1 cellular context compared by ENCODE assay signal in the genomic region with DNA sequence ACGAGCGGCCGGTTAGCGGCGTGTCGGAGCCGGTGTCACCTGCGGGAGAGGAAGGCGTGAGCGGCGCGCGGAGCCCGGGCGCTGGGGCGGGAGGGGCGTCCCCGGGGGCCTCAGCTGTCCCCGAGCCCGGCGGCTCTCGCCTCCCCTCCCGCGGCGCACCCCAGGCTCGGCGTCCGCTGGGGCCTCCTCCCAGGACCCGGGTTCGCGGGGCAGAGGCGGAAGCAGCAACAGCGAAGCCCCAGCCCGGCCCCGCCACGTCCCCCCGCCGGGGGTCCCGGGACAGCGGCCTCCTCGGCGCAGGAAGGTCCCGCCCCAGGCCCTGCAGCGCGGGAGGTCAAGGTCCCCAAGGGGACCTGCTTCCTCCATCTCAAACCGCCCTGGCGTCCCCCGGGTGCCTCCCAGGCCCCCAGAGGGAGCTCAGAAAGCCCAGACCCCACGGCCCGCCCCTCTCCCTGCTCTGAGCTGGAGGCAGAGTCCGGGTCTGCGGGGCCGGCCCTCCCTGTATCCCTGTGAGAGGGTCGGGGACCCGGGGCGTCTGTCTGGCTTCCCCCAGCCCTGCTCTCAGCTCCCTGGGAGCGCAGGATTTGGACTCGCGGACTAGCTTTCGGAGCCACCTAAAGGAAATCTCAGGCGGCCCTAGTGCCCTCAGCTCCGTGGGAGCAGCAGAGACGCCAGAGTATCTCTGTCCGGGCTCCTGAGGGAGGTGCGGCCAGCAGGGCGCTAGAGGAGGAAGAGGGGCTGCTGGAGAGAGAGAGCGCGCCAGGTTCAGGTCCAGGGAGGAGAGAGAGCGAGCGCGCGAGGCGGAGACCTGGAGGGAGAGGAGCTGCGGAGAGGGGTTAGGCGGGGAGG.
TF ChIP-seq lines count a peak whose summit lies in the region.

No MANE protein-coding gene starts in this region.

TF ChIP-seq in IMR-90, 13 proteins besides CTCF, POLR2A, EP300 and RAD21:
- TF ChIP-seq, protein P1, sequence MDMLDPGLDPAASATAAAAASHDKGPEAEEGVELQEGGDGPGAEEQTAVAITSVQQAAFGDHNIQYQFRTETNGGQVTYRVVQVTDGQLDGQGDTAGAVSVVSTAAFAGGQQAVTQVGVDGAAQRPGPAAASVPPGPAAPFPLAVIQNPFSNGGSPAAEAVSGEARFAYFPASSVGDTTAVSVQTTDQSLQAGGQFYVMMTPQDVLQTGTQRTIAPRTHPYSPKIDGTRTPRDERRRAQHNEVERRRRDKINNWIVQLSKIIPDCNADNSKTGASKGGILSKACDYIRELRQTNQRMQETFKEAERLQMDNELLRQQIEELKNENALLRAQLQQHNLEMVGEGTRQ (IDR thresholded peaks at IDR 0.05; ENCODE audit: low read depth, low read length): no peak
- no peak for TF ChIP-seq RCOR1 (IDR thresholded peaks at IDR 0.05; ENCODE audit: insufficient replicate concordance, low read length)
- TF ChIP-seq CEBPB (IDR thresholded peaks at IDR 0.05; ENCODE audit: low read depth, low read length): no peak
- no peak for TF ChIP-seq RFX5 (IDR thresholded peaks at IDR 0.05; ENCODE audit: low read depth, low read length)
- TF ChIP-seq MAFK (IDR thresholded peaks at IDR 0.05; ENCODE audit: low read depth, low read length): no peak
- no peak for TF ChIP-seq FOS (IDR thresholded peaks at IDR 0.05; ENCODE audit: low read depth, low read length)
